Comparison of ENCODE assay signal across 8 cellular contexts in the genomic region with DNA sequence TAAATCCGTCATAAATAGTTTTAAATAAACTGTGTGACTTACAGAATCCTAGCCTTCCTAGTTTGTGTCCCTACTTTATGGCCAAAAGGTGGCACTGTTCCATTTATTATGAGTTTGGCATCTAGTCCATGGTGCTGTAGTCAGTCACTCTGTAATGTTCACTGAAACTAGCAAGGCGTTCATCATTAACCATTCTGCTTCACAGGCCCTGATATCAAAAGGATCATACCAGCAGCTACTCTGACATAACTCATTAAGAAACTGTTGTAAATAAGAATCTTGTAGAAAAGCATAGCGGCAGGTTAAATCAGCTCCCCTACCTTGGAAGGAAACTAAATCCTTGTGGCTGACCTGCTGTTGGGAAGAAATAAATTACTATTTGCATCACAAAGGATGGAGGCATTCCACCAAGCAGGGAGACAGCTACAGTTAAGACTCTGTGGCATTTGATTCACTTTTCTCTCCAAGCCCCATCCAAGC.
DNase-seq lines count a peak whose midpoint lies in the region; ATAC-seq, FAIRE-seq and TF ChIP-seq lines count a peak whose summit lies in the region.

No MANE protein-coding gene starts in this region.

- no peak overlapping the region for H3K27ac ChIP-seq in RWPE1

- ATAC-seq in natural killer cell treated with Interleukin-12 subunit alpha and Interleukin-12 subunit beta and Interleukin-15 and Interleukin-18, amount 100 ng/mL, for 72 hours = no peak

- POLR2A ChIA-PET in RWPE1 (lab: Yijun Ruan, JAX; ENCODE audit: low non-redundant PET) = no interaction called here

- H3K4me1 Mint-ChIP-seq in natural killer cell treated with Interleukin-12 subunit alpha and Interleukin-12 subunit beta and Interleukin-15 and Interleukin-18, amount 100 ng/mL, for 72 hours (ENCODE audit: low read depth in 2 of 2) = no peaks in the 10 kb centered on the region

- no peaks in the 10 kb centered on the region for H3K36me3 Mint-ChIP-seq in natural killer cell treated with Interleukin-12 subunit alpha and Interleukin-12 subunit beta and Interleukin-15 and Interleukin-18, amount 100 ng/mL, for 72 hours

- CTCF ChIA-PET in RWPE1 (lab: Yijun Ruan, JAX) = interaction anchor here (0.6 to 0.9 kb wide), 2 partner anchors 84 to 417 kb away, joined by 3 read pairs; no protein-coding TSS in a partner anchor

- H3K27ac Mint-ChIP-seq in natural killer cell treated with Interleukin-12 subunit alpha and Interleukin-12 subunit beta and Interleukin-15 and Interleukin-18, amount 100 ng/mL, for 72 hours = no peak overlapping the region

- no peaks in the 10 kb centered on the region for H3K9me3 Mint-ChIP-seq in natural killer cell treated with Interleukin-12 subunit alpha and Interleukin-12 subunit beta and Interleukin-15 and Interleukin-18, amount 100 ng/mL, for 72 hours

- H3K27me3 Mint-ChIP-seq in natural killer cell treated with Interleukin-12 subunit alpha and Interleukin-12 subunit beta and Interleukin-15 and Interleukin-18, amount 100 ng/mL, for 72 hours = no peaks in the 10 kb centered on the region

- H3K4me3 Mint-ChIP-seq in natural killer cell treated with Interleukin-12 subunit alpha and Interleukin-12 subunit beta and Interleukin-15 and Interleukin-18, amount 100 ng/mL, for 72 hours = no peak overlapping the region

- peak; percentile 27; the same call in 1 of the 2 replicates for TF ChIP-seq CTCF in RWPE1 (conservative IDR thresholded peaks at IDR 0.05; ENCODE audit: low read depth)

- DNase-seq in NCI-H146 (lab: John Stamatoyannopoulos, UW) (peak; percentile 1), NCI-H146 treated with DMSO at 0.1 percent for 48 hours (lab: John Stamatoyannopoulos, UW; ENCODE audit: unreplicated experiment) (no peak), HPDE6-E6E7 (ENCODE audit: extremely low spot score) (peak; percentile 2), RWPE1 (ENCODE audit: low spot score) (peak; percentile 2), globus pallidus (ENCODE audit: low spot score) (peak; percentile 9), superior temporal gyrus (ENCODE audit: extremely low spot score) (peak; percentile 62), GM19239 (ENCODE audit: insufficient read length, low spot score) (no peak)
- no peak for DNase-seq in natural killer cell treated with Interleukin-12 subunit alpha and Interleukin-12 subunit beta and Interleukin-15 and Interleukin-18, amount 100 ng/mL, for 72 hours (ENCODE audit: low spot score)

- no peak for FAIRE-seq in GM19239 (lab: Jason Lieb, UNC)

Comparison
In these comparisons a context has a peak if more than half of its experiments do, and no peak if none do; other contexts are left out.
1. DNase-seq: peak in NCI-H146 (single experiment), HPDE6-E6E7 (single experiment), RWPE1 (single experiment), globus pallidus (single experiment) and superior temporal gyrus (single experiment); none in NCI-H146 treated with DMSO at 0.1 percent for 48 hours (single experiment), natural killer cell treated with Interleukin-12 subunit alpha and Interleukin-12 subunit beta and Interleukin-15 and Interleukin-18, amount 100 ng/mL, for 72 hours (single experiment) and GM19239 (single experiment).